In genomic region chr13:67986234-67986633, GRCh38 we compare ENCODE assay signal across 8 cellular contexts.
"Had no signal": no experiment of that assay in that cellular context is flagged by ENCODE, and none has a peak within 500 bp of the region (broad histone marks: within the 10 kb centered on the region; RNA-seq: fewer than 3 reads in every experiment).

No MANE protein-coding gene starts in this region.

- DNase-seq: GOT3, H9, HCEC 1CT, Karpas-422, KBM-7 had no signal

- H3K27ac Mint-ChIP-seq: H9 had no signal

- H3K9ac ChIP-seq: KMS-11 had no signal

- FAIRE-seq: H54, HTR-8/SVneo had no signal

- H3K4me1 Mint-ChIP-seq: H9 had no signal

- H3K4me2 ChIP-seq: KMS-11 had no signal

- H3K27ac ChIP-seq: KMS-11 had no signal

- H3K4me3 Mint-ChIP-seq: H9 had no signal
